8 cellular contexts compared by ENCODE assay signal in the genomic region with DNA sequence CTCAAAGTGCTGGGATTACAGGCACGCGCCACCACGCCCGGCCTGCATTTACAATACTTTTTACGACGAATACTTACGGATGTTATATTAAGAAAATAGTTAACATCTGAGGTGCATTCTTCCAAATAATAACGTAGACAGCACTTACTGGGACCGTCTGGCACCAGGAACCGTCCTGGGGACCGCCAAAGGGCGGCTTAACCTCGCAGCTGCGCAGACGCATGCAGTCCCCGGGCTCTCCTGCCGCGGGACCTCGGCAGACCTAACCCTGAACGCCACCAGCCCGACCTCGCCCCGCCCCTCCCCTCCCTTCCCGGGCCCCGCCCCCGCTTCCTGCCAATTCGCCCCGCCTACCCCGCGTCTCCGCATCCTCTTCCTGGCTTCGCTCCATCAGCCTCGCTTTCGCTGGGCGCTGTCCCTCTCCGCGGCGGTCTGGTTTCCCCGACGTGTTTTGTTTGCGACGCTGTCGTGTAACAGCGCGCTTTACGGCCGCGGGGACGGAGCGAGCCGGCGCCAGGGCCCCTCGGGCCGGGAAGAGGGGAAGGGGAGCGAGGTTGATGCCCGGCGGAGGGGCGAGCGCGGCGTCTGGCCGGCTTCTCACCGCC. TPM values are rescaled to one million over a fixed set of nuclear protein-coding genes. Genes with fewer than 3 reads are reported as not detected.
DNase-seq lines count a peak whose midpoint lies in the region; ATAC-seq, FAIRE-seq and TF ChIP-seq lines count a peak whose summit lies in the region.

TSS of gene CNOT11 (plus strand) at position 479 of the 605 bp plus-strand sequence. CDS start at position 558, 79 bp downstream.

- H3K4me3 ChIP-seq in psoas muscle = peak within 1 kb of the TSS; percentile 100

- ATAC-seq in HG02884 (IDR thresholded peaks at IDR 0.05; ENCODE audit: unreplicated experiment) (peak; percentile 83), left ventricle myocardium superior (peak; percentile 95), psoas muscle (peak; percentile 94 to 95 (median 94))

- no peaks in the 10 kb centered on the region for H3K27me3 ChIP-seq in psoas muscle (ENCODE audit: insufficient read depth in 3 of 3, low read length in 2 of 3)

- intact Hi-C loops in left ventricle myocardium superior (cut with micrococcal nuclease) (no loop called here), psoas muscle (cut with DNase I) (loop anchor here (2.0 to 5.0 kb wide), 2 partner anchors 54 to 55 kb away; partner anchors contain the start of gene RNF149 (in 1 of the 2))

- H3K27me3 Mint-ChIP-seq in T-helper 1 cell treated with Interleukin-12 subunit alpha and Interleukin-12 subunit beta and Interleukin-4 antibody, amounts not matched to agents 30 μg/mL and 1 μg/mL, for 36 hours (ENCODE audit: low read depth) = no peaks in the 10 kb centered on the region

- peaks cover 30% of the 10 kb centered on the region for H3K4me1 Mint-ChIP-seq in T-helper 1 cell treated with Interleukin-12 subunit alpha and Interleukin-12 subunit beta and Interleukin-4 antibody, amounts not matched to agents 30 μg/mL and 1 μg/mL, for 36 hours (ENCODE audit: low read depth)

- TF ChIP-seq CTCF in GM13977 (IDR thresholded peaks at IDR 0.05; ENCODE audit: extremely low read depth, insufficient read depth, missing control alignments) (no peak), psoas muscle (IDR thresholded peaks at IDR 0.05) (no peak)

- DNase-seq in GM13977 (ENCODE audit: low spot score) (peak; percentile 96), NCI-H1694 (lab: John Stamatoyannopoulos, UW) (peak; percentile 96), amniotic stem cell (lab: John Stamatoyannopoulos, UW) (peak; percentile 98), left ventricle myocardium superior (peak; percentile 100), psoas muscle (peak; percentile 100), urothelium cell line (ENCODE audit: low spot score) (peak; percentile 99)

- H3K36me3 Mint-ChIP-seq in T-helper 1 cell treated with Interleukin-12 subunit alpha and Interleukin-12 subunit beta and Interleukin-4 antibody, amounts not matched to agents 30 μg/mL and 1 μg/mL, for 36 hours (ENCODE audit: low read depth) = peaks cover 18% of the 10 kb centered on the region

- H3K4me1 ChIP-seq in psoas muscle = peaks cover 24% of the 10 kb centered on the region

- peak within 1 kb of the TSS; percentile 99 for H3K27ac ChIP-seq in psoas muscle

- H3K9me3 Mint-ChIP-seq in T-helper 1 cell treated with Interleukin-12 subunit alpha and Interleukin-12 subunit beta and Interleukin-4 antibody, amounts not matched to agents 30 μg/mL and 1 μg/mL, for 36 hours = no peaks in the 10 kb centered on the region

- peak within 1 kb of the TSS; percentile 96 for H3K4me3 Mint-ChIP-seq in T-helper 1 cell treated with Interleukin-12 subunit alpha and Interleukin-12 subunit beta and Interleukin-4 antibody, amounts not matched to agents 30 μg/mL and 1 μg/mL, for 36 hours

- H3K9me3 ChIP-seq in psoas muscle = no peaks in the 10 kb centered on the region

- in situ Hi-C loops in GM13977 (cut with MboI; ENCODE audit: low pct_unique_long_range_greater_than_20kb, low sequenced_read_pairs, unreplicated experiment) = loop anchor here (25.0 kb wide), 1 partner anchor 110 kb away; no protein-coding TSS in a partner anchor

- FAIRE-seq in urothelium cell line (lab: Jason Lieb, UNC) = peak; percentile 77

- 1% methylated on average over 45 to 63 of the region's 63 CpGs for WGBS in psoas muscle, 3 donors

- peaks cover 0 to 10% of the 10 kb centered on the region in 2 donors for H3K36me3 ChIP-seq in psoas muscle (ENCODE audit: insufficient read depth in 1 of 2, low read depth in 1 of 2)

- peak within 1 kb of the TSS; percentile 96 for H3K27ac Mint-ChIP-seq in T-helper 1 cell treated with Interleukin-12 subunit alpha and Interleukin-12 subunit beta and Interleukin-4 antibody, amounts not matched to agents 30 μg/mL and 1 μg/mL, for 36 hours

RNA-seq across cellular contexts. Expression of gene CNOT11, which starts in this region (rescaled TPM):
- 37.4 TPM for total RNA-seq in left ventricle myocardium superior
- 10 to 100 TPM; 29.6 to 42.1 (median 34.8) TPM for total RNA-seq in psoas muscle
- polyA plus RNA-seq in psoas muscle = 10 to 100 TPM; 17.1 to 38.0 (median 17.6) TPM

Comparison
In these comparisons a context has a peak if more than half of its experiments do, and no peak if none do; other contexts are left out.
1. Peak in every context shown above with its lines: DNase-seq, ATAC-seq, H3K4me3 ChIP-seq and H3K27ac ChIP-seq.